Comparison of ENCODE assay signal across 32 cellular contexts in genomic region chr18:35383136-35383535, GRCh38.
"Had no signal": no experiment of that assay in that cellular context is flagged by ENCODE, and none has a peak within 500 bp of the region (broad histone marks: within the 10 kb centered on the region; RNA-seq: fewer than 3 reads in every experiment).

No MANE protein-coding gene starts in this region.

- H3K4me1 Mint-ChIP-seq: nephron progenitor cell had no signal

- H3K9me3 ChIP-seq: neutrophil, pancreas, prostate gland, right lobe of liver, sigmoid colon, suprapubic skin, testis, tibial artery, transverse colon, upper lobe of right lung, uterus had no signal

- H3K4me1 ChIP-seq: prostate gland, right atrium auricular region, right lobe of liver, testis, transverse colon, uterus had no signal

- H3K4me3 Mint-ChIP-seq: naive thymus-derived CD8-positive, alpha-beta T cell; natural killer cell treated with Interleukin-12 subunit alpha and Interleukin-12 subunit beta and Interleukin-15 and Interleukin-18, amount 100 ng/mL, for 72 hours; nephron progenitor cell; neural crest cell; stimulated activated memory B cell treated with anti-CD40 and anti-IgM and Interleukin-4, amounts not matched to agents 10 μg/mL and 1 μg/mL and 100 μg/mL, for 72 hours; stimulated activated naive CD8-positive, alpha-beta T cell treated with anti-CD3 and anti-CD28 coated beads, Interleukin-15, amount 100 ng/mL, for 72 hours; type B pancreatic cell had no signal

- H3K36me3 Mint-ChIP-seq: naive thymus-derived CD8-positive, alpha-beta T cell; natural killer cell treated with Interleukin-12 subunit alpha and Interleukin-12 subunit beta and Interleukin-15 and Interleukin-18, amount 100 ng/mL, for 72 hours; stimulated activated memory B cell treated with anti-CD40 and anti-IgM and Interleukin-4, amounts not matched to agents 10 μg/mL and 1 μg/mL and 100 μg/mL, for 72 hours; type B pancreatic cell had no signal

- H3K27me3 ChIP-seq: pancreas, right atrium auricular region, right lobe of liver, sigmoid colon, suprapubic skin, testis, tibial artery, upper lobe of right lung, uterus had no signal

- H3K9me3 Mint-ChIP-seq: naive thymus-derived CD8-positive, alpha-beta T cell; natural killer cell treated with Interleukin-12 subunit alpha and Interleukin-12 subunit beta and Interleukin-15 and Interleukin-18, amount 100 ng/mL, for 72 hours; type B pancreatic cell had no signal

- H3K27ac Mint-ChIP-seq: naive thymus-derived CD8-positive, alpha-beta T cell; natural killer cell treated with Interleukin-12 subunit alpha and Interleukin-12 subunit beta and Interleukin-15 and Interleukin-18, amount 100 ng/mL, for 72 hours; nephron progenitor cell; stimulated activated memory B cell treated with anti-CD40 and anti-IgM and Interleukin-4, amounts not matched to agents 10 μg/mL and 1 μg/mL and 100 μg/mL, for 72 hours; stimulated activated naive CD8-positive, alpha-beta T cell treated with anti-CD3 and anti-CD28 coated beads, Interleukin-15, amount 100 ng/mL, for 72 hours; type B pancreatic cell had no signal

- H3K36me3 ChIP-seq: neutrophil, pancreas, prostate gland, right atrium auricular region, right lobe of liver, sigmoid colon, spleen, suprapubic skin, tibial artery, transverse colon, upper lobe of right lung, uterus had no signal

- DNase-seq: naive thymus-derived CD8-positive, alpha-beta T cell; nephron progenitor cell; nucleus accumbens; pancreas; retina; right lobe of liver; sigmoid colon; spleen; stimulated activated CD4-positive, alpha-beta T cell treated with anti-CD3 and anti-CD28 coated beads, Interleukin-12 subunit alpha, Interleukin-12 subunit beta, amount 100 ng/mL, for 4 hours; stimulated activated CD4-positive, alpha-beta T cell treated with anti-CD3 and anti-CD28 coated beads, Interleukin-1b, Interleukin-23, amount 100 ng/mL, for 48 hours; stimulated activated CD4-positive, alpha-beta T cell treated with anti-CD3 and anti-CD28 coated beads, Interleukin-4, amount 100 ng/mL, for 1 hour; stimulated activated CD4-positive, alpha-beta T cell treated with anti-CD3 and anti-CD28 coated beads, Interleukin-4, amount 100 ng/mL, for 4 hours; stimulated activated CD8-positive, alpha-beta memory T cell treated with anti-CD3 and anti-CD28 coated beads, Interleukin-4, amount 100 ng/mL, for 48 hours; stimulated activated naive CD4-positive, alpha-beta T cell; stimulated activated naive CD8-positive, alpha-beta T cell treated with anti-CD3 and anti-CD28 coated beads, Interleukin-15, amount 100 ng/mL, for 72 hours; stimulated activated naive CD8-positive, alpha-beta T cell treated with anti-CD3 and anti-CD28 coated beads, Interleukin-15, Interleukin-2, amounts not matched to agents 100 U/mL and 50 U/mL, for 24 hours; substantia nigra; testis; tibial artery; transverse colon; upper lobe of right lung; uterus had no signal

- ATAC-seq: naive thymus-derived CD8-positive, alpha-beta T cell; pancreas; right lobe of liver; stimulated activated memory B cell treated with anti-CD40 and anti-IgM and Interleukin-4, amounts not matched to agents 10 μg/mL and 1 μg/mL and 100 μg/mL, for 72 hours; stimulated activated naive CD8-positive, alpha-beta T cell treated with anti-CD3 and anti-CD28 coated beads, Interleukin-15, amount 100 ng/mL, for 72 hours; stimulated activated naive CD8-positive, alpha-beta T cell treated with anti-CD3 and anti-CD28 coated beads, Interleukin-15, Interleukin-2, amounts not matched to agents 100 U/mL and 50 U/mL, for 24 hours; upper lobe of right lung had no signal

- H3K4me3 ChIP-seq: pancreas, prostate gland, right atrium auricular region, right lobe of liver, sigmoid colon, skin epidermis, smooth muscle cell, spleen, suprapubic skin, testis, tibial artery, transverse colon, upper lobe of right lung, uterus had no signal

- H3K27ac ChIP-seq: neutrophil, pancreas, prostate gland, right atrium auricular region, right lobe of liver, sigmoid colon, skin epidermis, spleen, suprapubic skin, testis, tibial artery, transverse colon, upper lobe of right lung, uterus had no signal
